Comparison of ENCODE assay signal across 1 cellular context in the genomic region with DNA sequence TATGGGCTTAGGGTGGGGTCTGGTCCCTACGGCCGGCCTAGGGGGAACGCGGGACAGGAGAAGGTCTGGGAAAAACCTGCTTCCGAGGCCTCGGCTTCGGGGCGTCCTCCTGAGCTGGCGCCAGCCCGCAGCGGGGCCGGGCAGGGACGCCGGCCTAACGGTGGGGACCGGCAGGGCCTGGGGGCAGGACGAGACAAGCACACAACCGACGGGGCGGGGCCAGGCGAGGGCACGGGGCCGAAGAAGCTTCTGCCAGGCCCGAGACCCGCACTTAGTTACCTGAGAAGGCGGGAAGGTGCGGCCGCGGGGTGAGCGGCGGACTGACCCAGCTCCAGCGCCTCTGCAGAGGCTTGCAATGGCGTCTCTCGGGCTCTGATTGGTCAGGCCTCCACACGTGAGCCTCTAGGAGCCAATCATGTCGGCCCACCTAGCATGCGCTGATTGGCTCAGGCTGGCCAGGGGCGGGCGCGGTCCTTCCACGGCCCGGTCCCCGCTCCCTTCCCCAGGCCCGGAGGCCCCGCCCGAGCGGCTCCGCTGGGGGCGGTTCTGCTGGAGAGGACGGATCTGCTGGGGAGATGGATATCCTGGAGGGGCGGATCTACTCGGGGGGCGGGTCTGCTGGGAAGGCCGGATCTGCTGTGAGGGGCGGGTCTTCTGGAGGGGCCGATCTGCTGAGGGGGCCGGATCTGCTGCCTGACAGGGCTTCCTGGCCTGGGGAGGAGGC.
TF ChIP-seq lines count a peak whose summit lies in the region.

No MANE protein-coding gene starts in this region.

TF ChIP-seq in HepG2, 621 proteins besides CTCF, POLR2A, EP300 and RAD21 (continued from another document and continues in another):
- TF ChIP-seq ZFP82 (CRISPR knock-in tag; IDR thresholded peaks at IDR 0.05; ENCODE audit: borderline replicate concordance) (peak; percentile 70), TAF15 (IDR thresholded peaks at IDR 0.05; ENCODE audit: low read depth, low read length, poor library complexity, severe bottlenecking) (peak; percentile 51), ISL2 (CRISPR knock-in tag; IDR thresholded peaks at IDR 0.05) (no peak; the same call in 1 of the 2 replicates), ZNF317 (CRISPR knock-in tag; IDR thresholded peaks at IDR 0.05) (no peak), JUN (CRISPR knock-in tag; IDR thresholded peaks at IDR 0.05) (0 out of 2 replicates have a peak, but pooled peaks have one; percentile 17), ZNF484 (CRISPR knock-in tag; IDR thresholded peaks at IDR 0.05; ENCODE audit: borderline replicate concordance, low read depth) (peak; percentile 80; the same call in 1 of the 2 replicates), NR2C2 (CRISPR knock-in tag; IDR thresholded peaks at IDR 0.05; ENCODE audit: borderline replicate concordance) (no peak), SIN3B (IDR thresholded peaks at IDR 0.05; ENCODE audit: low read length) (no peak), ZBTB42 (CRISPR knock-in tag; IDR thresholded peaks at IDR 0.05) (no peak), ZFP90 (CRISPR knock-in tag; IDR thresholded peaks at IDR 0.05; ENCODE audit: borderline replicate concordance) (no peak), GPN1 (CRISPR knock-in tag; IDR thresholded peaks at IDR 0.05; ENCODE audit: borderline replicate concordance) (peak; percentile 3; the same call in 1 of the 2 replicates), ZNF567 (CRISPR knock-in tag; IDR thresholded peaks at IDR 0.05; ENCODE audit: borderline replicate concordance) (no peak; the same call in 1 of the 2 replicates), ZNF781 (CRISPR knock-in tag; IDR thresholded peaks at IDR 0.05; ENCODE audit: borderline replicate concordance, not compliant biosample characterization) (peak; percentile 29), GLI4 (CRISPR knock-in tag; IDR thresholded peaks at IDR 0.05; ENCODE audit: borderline replicate concordance) (no peak), FOXK1 (CRISPR knock-in tag; IDR thresholded peaks at IDR 0.05; ENCODE audit: borderline replicate concordance, low read depth) (no peak), ZNF501 (CRISPR knock-in tag; IDR thresholded peaks at IDR 0.05) (peak; percentile 64; the same call in 1 of the 2 replicates), MED13 (CRISPR knock-in tag; IDR thresholded peaks at IDR 0.05) (no peak; the same call in 1 of the 2 replicates), CBX5 (CRISPR knock-in tag; IDR thresholded peaks at IDR 0.05; ENCODE audit: borderline replicate concordance) (no peak), ZFX (CRISPR knock-in tag; IDR thresholded peaks at IDR 0.05; ENCODE audit: low read depth) (peak; percentile 87), SUZ12 (IDR thresholded peaks at IDR 0.05; ENCODE audit: low read depth, low read length) (no peak), ZNF547 (CRISPR knock-in tag; IDR thresholded peaks at IDR 0.05) (no peak), ZFP62 (CRISPR knock-in tag; IDR thresholded peaks at IDR 0.05) (no peak), ZNF282 (IDR thresholded peaks at IDR 0.05; ENCODE audit: partially characterized antibody) (no peak)
- TF ChIP-seq, protein P1, sequence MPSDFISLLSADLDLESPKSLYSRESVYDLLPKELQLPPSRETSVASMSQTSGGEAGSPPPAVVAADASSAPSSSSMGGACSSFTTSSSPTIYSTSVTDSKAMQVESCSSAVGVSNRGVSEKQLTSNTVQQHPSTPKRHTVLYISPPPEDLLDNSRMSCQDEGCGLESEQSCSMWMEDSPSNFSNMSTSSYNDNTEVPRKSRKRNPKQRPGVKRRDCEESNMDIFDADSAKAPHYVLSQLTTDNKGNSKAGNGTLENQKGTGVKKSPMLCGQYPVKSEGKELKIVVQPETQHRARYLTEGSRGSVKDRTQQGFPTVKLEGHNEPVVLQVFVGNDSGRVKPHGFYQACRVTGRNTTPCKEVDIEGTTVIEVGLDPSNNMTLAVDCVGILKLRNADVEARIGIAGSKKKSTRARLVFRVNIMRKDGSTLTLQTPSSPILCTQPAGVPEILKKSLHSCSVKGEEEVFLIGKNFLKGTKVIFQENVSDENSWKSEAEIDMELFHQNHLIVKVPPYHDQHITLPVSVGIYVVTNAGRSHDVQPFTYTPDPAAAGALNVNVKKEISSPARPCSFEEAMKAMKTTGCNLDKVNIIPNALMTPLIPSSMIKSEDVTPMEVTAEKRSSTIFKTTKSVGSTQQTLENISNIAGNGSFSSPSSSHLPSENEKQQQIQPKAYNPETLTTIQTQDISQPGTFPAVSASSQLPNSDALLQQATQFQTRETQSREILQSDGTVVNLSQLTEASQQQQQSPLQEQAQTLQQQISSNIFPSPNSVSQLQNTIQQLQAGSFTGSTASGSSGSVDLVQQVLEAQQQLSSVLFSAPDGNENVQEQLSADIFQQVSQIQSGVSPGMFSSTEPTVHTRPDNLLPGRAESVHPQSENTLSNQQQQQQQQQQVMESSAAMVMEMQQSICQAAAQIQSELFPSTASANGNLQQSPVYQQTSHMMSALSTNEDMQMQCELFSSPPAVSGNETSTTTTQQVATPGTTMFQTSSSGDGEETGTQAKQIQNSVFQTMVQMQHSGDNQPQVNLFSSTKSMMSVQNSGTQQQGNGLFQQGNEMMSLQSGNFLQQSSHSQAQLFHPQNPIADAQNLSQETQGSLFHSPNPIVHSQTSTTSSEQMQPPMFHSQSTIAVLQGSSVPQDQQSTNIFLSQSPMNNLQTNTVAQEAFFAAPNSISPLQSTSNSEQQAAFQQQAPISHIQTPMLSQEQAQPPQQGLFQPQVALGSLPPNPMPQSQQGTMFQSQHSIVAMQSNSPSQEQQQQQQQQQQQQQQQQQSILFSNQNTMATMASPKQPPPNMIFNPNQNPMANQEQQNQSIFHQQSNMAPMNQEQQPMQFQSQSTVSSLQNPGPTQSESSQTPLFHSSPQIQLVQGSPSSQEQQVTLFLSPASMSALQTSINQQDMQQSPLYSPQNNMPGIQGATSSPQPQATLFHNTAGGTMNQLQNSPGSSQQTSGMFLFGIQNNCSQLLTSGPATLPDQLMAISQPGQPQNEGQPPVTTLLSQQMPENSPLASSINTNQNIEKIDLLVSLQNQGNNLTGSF (CRISPR knock-in tag; IDR thresholded peaks at IDR 0.05), result peak; percentile 54; the same call in 1 of the 2 replicates
- TF ChIP-seq, protein P2, sequence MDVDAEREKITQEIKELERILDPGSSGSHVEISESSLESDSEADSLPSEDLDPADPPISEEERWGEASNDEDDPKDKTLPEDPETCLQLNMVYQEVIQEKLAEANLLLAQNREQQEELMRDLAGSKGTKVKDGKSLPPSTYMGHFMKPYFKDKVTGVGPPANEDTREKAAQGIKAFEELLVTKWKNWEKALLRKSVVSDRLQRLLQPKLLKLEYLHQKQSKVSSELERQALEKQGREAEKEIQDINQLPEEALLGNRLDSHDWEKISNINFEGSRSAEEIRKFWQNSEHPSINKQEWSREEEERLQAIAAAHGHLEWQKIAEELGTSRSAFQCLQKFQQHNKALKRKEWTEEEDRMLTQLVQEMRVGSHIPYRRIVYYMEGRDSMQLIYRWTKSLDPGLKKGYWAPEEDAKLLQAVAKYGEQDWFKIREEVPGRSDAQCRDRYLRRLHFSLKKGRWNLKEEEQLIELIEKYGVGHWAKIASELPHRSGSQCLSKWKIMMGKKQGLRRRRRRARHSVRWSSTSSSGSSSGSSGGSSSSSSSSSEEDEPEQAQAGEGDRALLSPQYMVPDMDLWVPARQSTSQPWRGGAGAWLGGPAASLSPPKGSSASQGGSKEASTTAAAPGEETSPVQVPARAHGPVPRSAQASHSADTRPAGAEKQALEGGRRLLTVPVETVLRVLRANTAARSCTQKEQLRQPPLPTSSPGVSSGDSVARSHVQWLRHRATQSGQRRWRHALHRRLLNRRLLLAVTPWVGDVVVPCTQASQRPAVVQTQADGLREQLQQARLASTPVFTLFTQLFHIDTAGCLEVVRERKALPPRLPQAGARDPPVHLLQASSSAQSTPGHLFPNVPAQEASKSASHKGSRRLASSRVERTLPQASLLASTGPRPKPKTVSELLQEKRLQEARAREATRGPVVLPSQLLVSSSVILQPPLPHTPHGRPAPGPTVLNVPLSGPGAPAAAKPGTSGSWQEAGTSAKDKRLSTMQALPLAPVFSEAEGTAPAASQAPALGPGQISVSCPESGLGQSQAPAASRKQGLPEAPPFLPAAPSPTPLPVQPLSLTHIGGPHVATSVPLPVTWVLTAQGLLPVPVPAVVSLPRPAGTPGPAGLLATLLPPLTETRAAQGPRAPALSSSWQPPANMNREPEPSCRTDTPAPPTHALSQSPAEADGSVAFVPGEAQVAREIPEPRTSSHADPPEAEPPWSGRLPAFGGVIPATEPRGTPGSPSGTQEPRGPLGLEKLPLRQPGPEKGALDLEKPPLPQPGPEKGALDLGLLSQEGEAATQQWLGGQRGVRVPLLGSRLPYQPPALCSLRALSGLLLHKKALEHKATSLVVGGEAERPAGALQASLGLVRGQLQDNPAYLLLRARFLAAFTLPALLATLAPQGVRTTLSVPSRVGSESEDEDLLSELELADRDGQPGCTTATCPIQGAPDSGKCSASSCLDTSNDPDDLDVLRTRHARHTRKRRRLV (CRISPR knock-in tag; IDR thresholded peaks at IDR 0.05), result no peak
- TF ChIP-seq, protein P3, sequence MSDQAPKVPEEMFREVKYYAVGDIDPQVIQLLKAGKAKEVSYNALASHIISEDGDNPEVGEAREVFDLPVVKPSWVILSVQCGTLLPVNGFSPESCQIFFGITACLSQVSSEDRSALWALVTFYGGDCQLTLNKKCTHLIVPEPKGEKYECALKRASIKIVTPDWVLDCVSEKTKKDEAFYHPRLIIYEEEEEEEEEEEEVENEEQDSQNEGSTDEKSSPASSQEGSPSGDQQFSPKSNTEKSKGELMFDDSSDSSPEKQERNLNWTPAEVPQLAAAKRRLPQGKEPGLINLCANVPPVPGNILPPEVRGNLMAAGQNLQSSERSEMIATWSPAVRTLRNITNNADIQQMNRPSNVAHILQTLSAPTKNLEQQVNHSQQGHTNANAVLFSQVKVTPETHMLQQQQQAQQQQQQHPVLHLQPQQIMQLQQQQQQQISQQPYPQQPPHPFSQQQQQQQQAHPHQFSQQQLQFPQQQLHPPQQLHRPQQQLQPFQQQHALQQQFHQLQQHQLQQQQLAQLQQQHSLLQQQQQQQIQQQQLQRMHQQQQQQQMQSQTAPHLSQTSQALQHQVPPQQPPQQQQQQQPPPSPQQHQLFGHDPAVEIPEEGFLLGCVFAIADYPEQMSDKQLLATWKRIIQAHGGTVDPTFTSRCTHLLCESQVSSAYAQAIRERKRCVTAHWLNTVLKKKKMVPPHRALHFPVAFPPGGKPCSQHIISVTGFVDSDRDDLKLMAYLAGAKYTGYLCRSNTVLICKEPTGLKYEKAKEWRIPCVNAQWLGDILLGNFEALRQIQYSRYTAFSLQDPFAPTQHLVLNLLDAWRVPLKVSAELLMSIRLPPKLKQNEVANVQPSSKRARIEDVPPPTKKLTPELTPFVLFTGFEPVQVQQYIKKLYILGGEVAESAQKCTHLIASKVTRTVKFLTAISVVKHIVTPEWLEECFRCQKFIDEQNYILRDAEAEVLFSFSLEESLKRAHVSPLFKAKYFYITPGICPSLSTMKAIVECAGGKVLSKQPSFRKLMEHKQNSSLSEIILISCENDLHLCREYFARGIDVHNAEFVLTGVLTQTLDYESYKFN (CRISPR knock-in tag; conservative IDR thresholded peaks at IDR 0.05), result no peak
- TF ChIP-seq, protein P4, sequence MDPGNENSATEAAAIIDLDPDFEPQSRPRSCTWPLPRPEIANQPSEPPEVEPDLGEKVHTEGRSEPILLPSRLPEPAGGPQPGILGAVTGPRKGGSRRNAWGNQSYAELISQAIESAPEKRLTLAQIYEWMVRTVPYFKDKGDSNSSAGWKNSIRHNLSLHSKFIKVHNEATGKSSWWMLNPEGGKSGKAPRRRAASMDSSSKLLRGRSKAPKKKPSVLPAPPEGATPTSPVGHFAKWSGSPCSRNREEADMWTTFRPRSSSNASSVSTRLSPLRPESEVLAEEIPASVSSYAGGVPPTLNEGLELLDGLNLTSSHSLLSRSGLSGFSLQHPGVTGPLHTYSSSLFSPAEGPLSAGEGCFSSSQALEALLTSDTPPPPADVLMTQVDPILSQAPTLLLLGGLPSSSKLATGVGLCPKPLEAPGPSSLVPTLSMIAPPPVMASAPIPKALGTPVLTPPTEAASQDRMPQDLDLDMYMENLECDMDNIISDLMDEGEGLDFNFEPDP (CRISPR knock-in tag; conservative IDR thresholded peaks at IDR 0.05), result no peak
- TF ChIP-seq, protein P5, sequence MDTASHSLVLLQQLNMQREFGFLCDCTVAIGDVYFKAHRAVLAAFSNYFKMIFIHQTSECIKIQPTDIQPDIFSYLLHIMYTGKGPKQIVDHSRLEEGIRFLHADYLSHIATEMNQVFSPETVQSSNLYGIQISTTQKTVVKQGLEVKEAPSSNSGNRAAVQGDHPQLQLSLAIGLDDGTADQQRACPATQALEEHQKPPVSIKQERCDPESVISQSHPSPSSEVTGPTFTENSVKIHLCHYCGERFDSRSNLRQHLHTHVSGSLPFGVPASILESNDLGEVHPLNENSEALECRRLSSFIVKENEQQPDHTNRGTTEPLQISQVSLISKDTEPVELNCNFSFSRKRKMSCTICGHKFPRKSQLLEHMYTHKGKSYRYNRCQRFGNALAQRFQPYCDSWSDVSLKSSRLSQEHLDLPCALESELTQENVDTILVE (CRISPR knock-in tag; IDR thresholded peaks at IDR 0.05), result no peak
- TF ChIP-seq, protein P6, sequence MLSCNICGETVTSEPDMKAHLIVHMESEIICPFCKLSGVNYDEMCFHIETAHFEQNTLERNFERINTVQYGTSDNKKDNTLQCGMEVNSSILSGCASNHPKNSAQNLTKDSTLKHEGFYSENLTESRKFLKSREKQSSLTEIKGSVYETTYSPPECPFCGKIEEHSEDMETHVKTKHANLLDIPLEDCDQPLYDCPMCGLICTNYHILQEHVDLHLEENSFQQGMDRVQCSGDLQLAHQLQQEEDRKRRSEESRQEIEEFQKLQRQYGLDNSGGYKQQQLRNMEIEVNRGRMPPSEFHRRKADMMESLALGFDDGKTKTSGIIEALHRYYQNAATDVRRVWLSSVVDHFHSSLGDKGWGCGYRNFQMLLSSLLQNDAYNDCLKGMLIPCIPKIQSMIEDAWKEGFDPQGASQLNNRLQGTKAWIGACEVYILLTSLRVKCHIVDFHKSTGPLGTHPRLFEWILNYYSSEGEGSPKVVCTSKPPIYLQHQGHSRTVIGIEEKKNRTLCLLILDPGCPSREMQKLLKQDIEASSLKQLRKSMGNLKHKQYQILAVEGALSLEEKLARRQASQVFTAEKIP (CRISPR knock-in tag; IDR thresholded peaks at IDR 0.05; ENCODE audit: borderline replicate concordance), result 0 out of 2 replicates have a peak, but pooled peaks have one; percentile 35
